Comparison of ENCODE assay signal across 27 cellular contexts in the genomic region with DNA sequence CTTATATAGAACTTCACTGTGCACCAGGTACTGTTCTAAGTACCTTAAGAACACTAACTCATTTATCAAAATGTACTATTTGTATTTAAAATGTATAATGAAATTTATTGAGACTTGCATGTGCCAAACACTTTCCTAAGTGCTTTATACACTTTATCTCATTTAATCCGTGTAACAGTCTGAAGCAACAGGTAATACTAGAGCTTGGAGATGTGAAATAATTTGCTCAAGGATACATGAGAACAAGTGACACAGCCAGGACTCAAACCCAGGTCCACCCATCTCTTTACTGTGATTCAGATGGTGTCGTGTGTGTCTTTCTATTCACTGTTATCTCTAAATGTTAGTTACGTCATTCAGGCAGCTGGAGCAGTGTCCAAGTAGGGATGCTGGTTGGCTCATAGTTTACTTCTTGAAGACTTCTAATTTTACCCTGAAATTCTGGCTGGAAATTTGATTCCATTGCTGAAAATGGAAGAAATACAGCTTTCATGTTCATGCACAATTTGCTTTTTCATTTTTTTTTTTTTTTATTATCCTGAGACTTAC.
DNase-seq lines count a peak whose midpoint lies in the region; ATAC-seq and TF ChIP-seq lines count a peak whose summit lies in the region.
"Had no signal": no experiment of that assay in that cellular context is flagged by ENCODE, and none has a peak within 500 bp of the region (broad histone marks: within the 10 kb centered on the region; RNA-seq: fewer than 3 reads in every experiment).

No MANE protein-coding gene starts in this region.

- in situ Hi-C loops in GM23248 (cut with MboI) (no loop called here), gastrocnemius medialis (cut with MboI; ENCODE audit: low sequenced_read_pairs in 4 of 4) (no loop called here)

- H3K4me3 ChIP-seq in GM23248 (no peak overlapping the region), cardiac fibroblast (replicated peaks in 1 of 2; ENCODE audit: low read depth in 2 of 2, low read length in 2 of 2) (no peak overlapping the region), gastrocnemius medialis (no peak overlapping the region)
- H3K4me3 ChIP-seq: hepatocyte, sigmoid colon, SJCRH30 had no signal

- H3K4me2 ChIP-seq in GM23248 (ENCODE audit: unreplicated experiment), result no peak overlapping the region
- H3K4me2 ChIP-seq: hepatocyte had no signal

- peaks cover 13% of the 10 kb centered on the region; the same call in 1 of the 2 replicates for H3F3A ChIP-seq in GM23248 (ENCODE audit: insufficient read depth)

- DNase-seq in GM23248, result peak; percentile 63
- peak; percentile 68 to 86 for DNase-seq in cardiac fibroblast (ENCODE audit: low read depth in 2 of 2)
- no peak for DNase-seq in left cardiac atrium
- DNase-seq in sciatic nerve (ENCODE audit: low spot score), result no peak
- no peak for DNase-seq in gastrocnemius medialis
- no peak for DNase-seq in stimulated activated CD4-positive, alpha-beta T cell treated with anti-CD3 and anti-CD28 coated beads, Interleukin-12 subunit alpha, Interleukin-12 subunit beta, amount 100 ng/mL, for 4 hours
- DNase-seq: activated CD4-positive, CD25-positive, alpha-beta regulatory T cell; activated naive CD8-positive, alpha-beta T cell treated with anti-CD3 and anti-CD28 coated beads, Interleukin-2, amount 50 U/mL, for 24 hours; Caco-2; cortex of kidney; kidney glomerular epithelial cell; midbrain; MM.1S; NCI-H2081 treated with DMSO at 0.1 percent for 48 hours; NCI-H526 treated with DMSO at 0.1 percent for 48 hours; OCI-M1; sigmoid colon; SJCRH30; stimulated activated CD4-positive, alpha-beta T cell treated with anti-CD3 and anti-CD28 coated beads, Interleukin-2, amount 100 ng/mL, for 48 hours; substantia nigra; T-helper 2 cell had no signal

- no peaks in the 10 kb centered on the region for H3K27me3 ChIP-seq in GM23248 (replicated peaks; ENCODE audit: insufficient read depth)
- no peaks in the 10 kb centered on the region for H3K27me3 ChIP-seq in gastrocnemius medialis
- H3K27me3 ChIP-seq: hepatocyte, neutrophil, sigmoid colon, SJCRH30 had no signal

- no peaks in the 10 kb centered on the region for H4K20me1 ChIP-seq in GM23248 (ENCODE audit: insufficient read depth)

- H3K36me3 ChIP-seq in GM23248 (ENCODE audit: low read depth), result no peaks in the 10 kb centered on the region
- no peaks in the 10 kb centered on the region for H3K36me3 ChIP-seq in gastrocnemius medialis
- H3K36me3 ChIP-seq: neutrophil, sigmoid colon, SJCRH30 had no signal

- no peaks in the 10 kb centered on the region for H3K9me2 ChIP-seq in GM23248 (ENCODE audit: insufficient read depth)

- H3K4me1 ChIP-seq in GM23248 (ENCODE audit: insufficient read depth) (peaks cover 20% of the 10 kb centered on the region), gastrocnemius medialis (peaks cover 7 to 13% of the 10 kb centered on the region in 2 donors)
- H3K4me1 ChIP-seq: Caco-2 had no signal

- TF ChIP-seq POLR2A in gastrocnemius medialis (IDR thresholded peaks at IDR 0.05), result no peak

- no peaks in the 10 kb centered on the region for H3K79me2 ChIP-seq in GM23248 (ENCODE audit: insufficient read depth)

- no peak for TF ChIP-seq CTCF in cardiac fibroblast (IDR thresholded peaks at IDR 0.05; ENCODE audit: low read depth, low read length)
- no peak for TF ChIP-seq CTCF in gastrocnemius medialis (IDR thresholded peaks at IDR 0.05 in 4 of 5, conservative IDR thresholded peaks at IDR 0.05 in 1 of 5)

- ATAC-seq in left cardiac atrium (peak; percentile 39 to 82), sciatic nerve (peak; percentile 65), GM21526 (IDR thresholded peaks at IDR 0.05; ENCODE audit: low FRiP score, unreplicated experiment) (no peak), gastrocnemius medialis (no peak), GM19035 (IDR thresholded peaks at IDR 0.05; ENCODE audit: unreplicated experiment) (no peak)
- ATAC-seq: activated naive CD8-positive, alpha-beta T cell treated with anti-CD3 and anti-CD28 coated beads, Interleukin-2, amount 50 U/mL, for 24 hours; HepG2 had no signal

- no peak overlapping the region for H3K9ac ChIP-seq in GM23248

- 52 to 58% methylated on average over 3 of the region's 3 CpGs for WGBS in GM23248 (ENCODE audit: low coverage in 1 of 2, low lambda C conversion rate in 2 of 2, missing lambda C conversion rate in 2 of 2), 2 experiments

- H2AFZ ChIP-seq in GM23248, result no peak overlapping the region
- H2AFZ ChIP-seq: hepatocyte had no signal

- intact Hi-C loops in left cardiac atrium (cut with DNase I) (no loop called here), sciatic nerve (cut with DNase I) (no loop called here), gastrocnemius medialis (cut with DNase I; ENCODE audit: low total_unique reads) (no loop called here)

- H3K9me3 ChIP-seq in GM23248 (ENCODE audit: low read depth) (no peaks in the 10 kb centered on the region), gastrocnemius medialis (no peaks in the 10 kb centered on the region)
- H3K9me3 ChIP-seq: Caco-2, neutrophil, sigmoid colon, SJCRH30 had no signal

- H3K27ac ChIP-seq in GM23248 (no peak overlapping the region), gastrocnemius medialis (no peak overlapping the region)
- H3K27ac ChIP-seq: epithelial cell of prostate, hepatocyte, neutrophil, SJCRH30 had no signal

Comparison
In these comparisons a context has a peak if more than half of its experiments do, and no peak if none do; other contexts are left out.
1. DNase-seq: peak in GM23248 (single experiment) and cardiac fibroblast (2 of 2); none in left cardiac atrium (single experiment), sciatic nerve (single experiment), gastrocnemius medialis (0 of 2) and stimulated activated CD4-positive, alpha-beta T cell treated with anti-CD3 and anti-CD28 coated beads, Interleukin-12 subunit alpha, Interleukin-12 subunit beta, amount 100 ng/mL, for 4 hours (single experiment).
2. ATAC-seq: peak in left cardiac atrium (2 of 2) and sciatic nerve (single experiment); none in GM21526 (single experiment), gastrocnemius medialis (0 of 2) and GM19035 (single experiment).